14 cellular contexts compared by ENCODE assay signal in genomic region chr15:47715856-47716445, GRCh38. TPM values are rescaled to one million over a fixed set of nuclear protein-coding genes. Genes with fewer than 3 reads are reported as not detected.
DNase-seq lines count a peak whose midpoint lies in the region; ATAC-seq and TF ChIP-seq lines count a peak whose summit lies in the region.
"Had no signal": no experiment of that assay in that cellular context is flagged by ENCODE, and none has a peak within 500 bp of the region (broad histone marks: within the 10 kb centered on the region; RNA-seq: fewer than 3 reads in every experiment).

No MANE protein-coding gene starts in this region.

- WGBS in H9 (ENCODE audit: extremely low coverage, insufficient read length, low lambda C conversion rate), result no CpG with 5 or more reads among the region's 6 CpGs
- WGBS in sigmoid colon, 2 donors, result 46 to 65% methylated on average over 6 of the region's 6 CpGs
- WGBS in upper lobe of left lung, 2 donors, result 21 to 37% methylated on average over 6 of the region's 6 CpGs

- H4K8ac ChIP-seq in H9 (replicated peaks; ENCODE audit: insufficient read length, low read depth, low read length), result no peak overlapping the region

- H3K36me3 ChIP-seq in sigmoid colon (no peaks in the 10 kb centered on the region), upper lobe of left lung (no peaks in the 10 kb centered on the region)

- H3K27me3 ChIP-seq in H9 (ENCODE audit: insufficient read depth, low read length), result peaks cover 16% of the 10 kb centered on the region; the same call in 1 of the 2 replicates
- peaks cover 0 to 23% (median 0%) of the 10 kb centered on the region in 3 donors for H3K27me3 ChIP-seq in sigmoid colon
- H3K27me3 ChIP-seq in upper lobe of left lung, result peaks cover 0 to 4% (median 2%) of the 10 kb centered on the region in 4 donors

- peaks cover 40% of the 10 kb centered on the region for H3K27me3 Mint-ChIP-seq in H9 (ENCODE audit: low read depth)

- no peak overlapping the region for H3K27ac ChIP-seq in H9 (ENCODE audit: insufficient read length, low read depth, low read length)
- peak overlapping the region; percentile 41 to 81 (median 64) for H3K27ac ChIP-seq in sigmoid colon
- H3K27ac ChIP-seq in upper lobe of left lung, result peak overlapping the region in 1 of 4 donors; percentile 22
- H3K27ac ChIP-seq: KMS-11 had no signal

- H2BK120ac ChIP-seq in H9 (ENCODE audit: low read depth, low read length, poor library complexity, severe bottlenecking), result no peak overlapping the region

- no peak overlapping the region for H3K14ac ChIP-seq in H9 (ENCODE audit: insufficient read depth, low read length)

- no peak overlapping the region for H2BK20ac ChIP-seq in H9 (ENCODE audit: low read depth, low read length, poor library complexity, severe bottlenecking)

- intact Hi-C loops in sigmoid colon (cut with DNase I), result no loop called here

- no peak for DNase-seq in H9
- peak; percentile 44 for DNase-seq in choroid plexus epithelial cell (ENCODE audit: low read depth)
- peak; percentile 62 to 82 for DNase-seq in hippocampal formation (lab: John Stamatoyannopoulos, UW)
- no peak for DNase-seq in sigmoid colon
- DNase-seq in upper lobe of left lung, result no peak
- DNase-seq: CD4-positive, alpha-beta T cell; kidney; NCI-H526 treated with DMSO at 0.1 percent for 48 hours; stimulated activated naive CD8-positive, alpha-beta T cell treated with anti-CD3 and anti-CD28 coated beads, Interleukin-15, amount 100 ng/mL, for 72 hours had no signal

- H3K4me2 ChIP-seq in H9 (ENCODE audit: insufficient read depth, insufficient read length, low read length), result no peak overlapping the region
- H3K4me2 ChIP-seq: KMS-11 had no signal

- H3K79me2 ChIP-seq in H9 (ENCODE audit: insufficient read depth, low read length), result no peaks in the 10 kb centered on the region; the same call in 1 of the 2 replicates

- H3K18ac ChIP-seq in H9 (ENCODE audit: insufficient read length, low read depth, low read length), result no peak overlapping the region

- H3K4me3 ChIP-seq in choroid plexus epithelial cell (ENCODE audit: low read depth, low read length) (no peak overlapping the region), sigmoid colon (peak overlapping the region in 3 of 4 donors; percentile 5 to 77 (median 72)), upper lobe of left lung (peak overlapping the region in 1 of 4 donors; percentile 69)

- no peak overlapping the region for H3K23ac ChIP-seq in H9 (ENCODE audit: insufficient read length, low read depth, low read length)

- TF ChIP-seq POLR2A in sigmoid colon (IDR thresholded peaks at IDR 0.05) (no peak), upper lobe of left lung (IDR thresholded peaks at IDR 0.05) (no peak)

- H3K9me3 ChIP-seq in H9 (ENCODE audit: control insufficient read depth, low read depth, low read length) (no peaks in the 10 kb centered on the region), sigmoid colon (no peaks in the 10 kb centered on the region), upper lobe of left lung (no peaks in the 10 kb centered on the region)

- peak overlapping the region; percentile 89 to 99 for H3K4me3 Mint-ChIP-seq in H9
- H3K4me3 Mint-ChIP-seq: CD4-positive, alpha-beta T cell; stimulated activated naive CD8-positive, alpha-beta T cell treated with anti-CD3 and anti-CD28 coated beads, Interleukin-15, amount 100 ng/mL, for 72 hours had no signal

- no peak overlapping the region for H3K27ac Mint-ChIP-seq in H9
- H3K27ac Mint-ChIP-seq: CD4-positive, alpha-beta T cell; stimulated activated naive CD8-positive, alpha-beta T cell treated with anti-CD3 and anti-CD28 coated beads, Interleukin-15, amount 100 ng/mL, for 72 hours had no signal

- peaks cover 55% of the 10 kb centered on the region in 2 experiments for H3K4me1 Mint-ChIP-seq in H9

- no peak overlapping the region for H2BK12ac ChIP-seq in H9 (ENCODE audit: insufficient read length, low read depth, low read length)

- ATAC-seq in HG02798 (IDR thresholded peaks at IDR 0.05; ENCODE audit: poor library complexity, unreplicated experiment) (no peak), HG03045 (IDR thresholded peaks at IDR 0.05; ENCODE audit: unreplicated experiment) (no peak), GM18870 (IDR thresholded peaks at IDR 0.05; ENCODE audit: unreplicated experiment) (no peak), upper lobe of left lung (ENCODE audit: low FRiP score in 2 of 2) (no peak)
- ATAC-seq: stimulated activated naive CD8-positive, alpha-beta T cell treated with anti-CD3 and anti-CD28 coated beads, Interleukin-15, amount 100 ng/mL, for 72 hours had no signal

- H3T11ph ChIP-seq in H9 (ENCODE audit: low read length), result no peak overlapping the region

- H4K91ac ChIP-seq in H9 (ENCODE audit: insufficient read length, low read depth, low read length), result no peak overlapping the region

- H2AFZ ChIP-seq in H9 (ENCODE audit: low read length), result no peak overlapping the region

- TF ChIP-seq CTCF in H9 (conservative IDR thresholded peaks at IDR 0.05) (no peak), choroid plexus epithelial cell (conservative IDR thresholded peaks at IDR 0.05; ENCODE audit: low read depth, low read length) (no peak), sigmoid colon (IDR thresholded peaks at IDR 0.05) (no peak), upper lobe of left lung (IDR thresholded peaks at IDR 0.05) (no peak)

- TF ChIP-seq EP300 in sigmoid colon (IDR thresholded peaks at IDR 0.05), result no peak
- no peak for TF ChIP-seq EP300 in upper lobe of left lung (IDR thresholded peaks at IDR 0.05)

- no peaks in the 10 kb centered on the region for H4K20me1 ChIP-seq in H9 (ENCODE audit: control insufficient read depth, insufficient read depth, insufficient read length)

- peaks cover 13% of the 10 kb centered on the region for H3K23me2 ChIP-seq in H9 (ENCODE audit: insufficient read length, low read depth, low read length, poor library complexity, severe bottlenecking)

- H3K56ac ChIP-seq in H9 (ENCODE audit: insufficient read length, low read depth, low read length), result no peak overlapping the region

- no peaks in the 10 kb centered on the region for H3K4me1 ChIP-seq in H9 (ENCODE audit: insufficient read depth, low read length)
- peaks cover 0 to 24% (median 18%) of the 10 kb centered on the region in 4 donors for H3K4me1 ChIP-seq in sigmoid colon
- H3K4me1 ChIP-seq in upper lobe of left lung, result peaks cover 4 to 30% (median 16%) of the 10 kb centered on the region in 4 donors

- H3K9ac ChIP-seq in H9 (ENCODE audit: extremely low read depth, insufficient read length, low read length), result no peak overlapping the region
- H3K9ac ChIP-seq: KMS-11 had no signal

- no peak overlapping the region for H2AK5ac ChIP-seq in H9 (ENCODE audit: insufficient read length, low read length)

- no peaks in the 10 kb centered on the region for H3K36me3 Mint-ChIP-seq in H9 (ENCODE audit: insufficient read depth in 1 of 3, low read depth in 3 of 3)

- no peak overlapping the region for H2BK5ac ChIP-seq in H9 (ENCODE audit: insufficient read length, low read length)

- peaks cover 0 to 3% of the 10 kb centered on the region in 2 experiments; a peak in 1 of 5 replicates for H3K9me3 Mint-ChIP-seq in H9
- H3K9me3 Mint-ChIP-seq: CD4-positive, alpha-beta T cell; stimulated activated naive CD8-positive, alpha-beta T cell treated with anti-CD3 and anti-CD28 coated beads, Interleukin-15, amount 100 ng/mL, for 72 hours had no signal

- no peaks in the 10 kb centered on the region for H3K79me1 ChIP-seq in H9 (ENCODE audit: insufficient read depth, low read depth, low read length, poor library complexity, severe bottlenecking)

- no peak overlapping the region for H3K4ac ChIP-seq in H9 (ENCODE audit: low read depth, low read length)

- no peak overlapping the region for H2BK15ac ChIP-seq in H9 (ENCODE audit: low read depth, low read length)

- H4K5ac ChIP-seq in H9 (ENCODE audit: insufficient read length, low read depth, low read length), result no peak overlapping the region

RNA-seq across cellular contexts. Expression of gene SEMA6D, which starts 1.4 kb away (rescaled TPM):
- total RNA-seq in H9 (2021) (15.8 TPM in 2 replicates), sigmoid colon (10 to 100 TPM in 1 of 4 donors, 1 to 10 TPM in 3; 5.6 to 12.5 (median 6.6) TPM), upper lobe of left lung (10 to 100 TPM in 2 of 6 donors, 1 to 10 TPM in 4; 6.9 to 10.5 (median 9.0) TPM)
- polyA plus RNA-seq in sigmoid colon, result 10 to 100 TPM in 1 of 3 donors, 1 to 10 TPM in 2; 2.4 to 10.4 (median 2.8) TPM
- total RNA-seq: CD4-positive, alpha-beta T cell; T-helper 1 cell treated with Interleukin-12 subunit alpha and Interleukin-12 subunit beta and Interleukin-4 antibody, amounts not matched to agents 30 ng/mL and 1 ng/mL, for 36 hours had no signal

Comparison
In these comparisons a context has a peak if more than half of its experiments do, and no peak if none do; other contexts are left out.
1. DNase-seq: peak in choroid plexus epithelial cell (single experiment) and hippocampal formation (2 of 2); none in H9 (single experiment), sigmoid colon (single experiment) and upper lobe of left lung (0 of 2).